8 cellular contexts compared by ENCODE assay signal in genomic region chr7:73399185-73400050, GRCh38. TPM values are rescaled to one million over a fixed set of nuclear protein-coding genes. Genes with fewer than 3 reads are reported as not detected.
DNase-seq lines count a peak whose midpoint lies in the region; FAIRE-seq and TF ChIP-seq lines count a peak whose summit lies in the region.
"Not testable (repeated sequence)": the region's sequence is repeated elsewhere in the genome, so short reads cannot be mapped to it uniquely, and the experiment has no call there.

No MANE protein-coding gene starts in this region.

- not testable (repeated sequence) for H3K4me1 ChIP-seq in astrocyte (ENCODE audit: insufficient read depth, low read length); mesendoderm (ENCODE audit: control insufficient read depth, low read depth, low read length)

- not testable (repeated sequence) for H3K27me3 Mint-ChIP-seq in astrocyte (ENCODE audit: low read depth, unreplicated experiment)

- not testable (repeated sequence) for H3K27ac Mint-ChIP-seq in astrocyte (ENCODE audit: unreplicated experiment)

- not testable (repeated sequence) for H3K79me1 ChIP-seq in mesendoderm (ENCODE audit: low read length)

- not testable (repeated sequence) for H3K4me1 Mint-ChIP-seq in astrocyte (ENCODE audit: low read depth, unreplicated experiment)

- not testable (repeated sequence) for H3K79me2 ChIP-seq in astrocyte (ENCODE audit: insufficient read depth, low read length); mesendoderm (ENCODE audit: control insufficient read depth, insufficient read depth, low read length)

- not testable (repeated sequence) for H3K27ac ChIP-seq in astrocyte (ENCODE audit: low read depth, low read length); mesendoderm (ENCODE audit: low read depth, low read length)

- not testable (repeated sequence) for H4K8ac ChIP-seq in mesendoderm (ENCODE audit: low read depth, low read length)

- not testable (repeated sequence) for H3K27me3 ChIP-seq in astrocyte (ENCODE audit: insufficient read depth, low read length); mesendoderm (ENCODE audit: insufficient read depth, low read length, poor library complexity)

- H3K4me2 ChIP-seq in astrocyte (ENCODE audit: low read length), result peak overlapping the region; percentile 81
- not testable (repeated sequence) for H3K4me2 ChIP-seq in mesendoderm (ENCODE audit: low read length)

- H3K36me3 ChIP-seq in astrocyte (ENCODE audit: insufficient read depth, low read length); mesendoderm (ENCODE audit: control insufficient read depth, insufficient read depth, low read length): not testable (repeated sequence)

- peak overlapping the region; percentile 96 for H2AFZ ChIP-seq in astrocyte (ENCODE audit: low read depth, low read length)

- H3K9ac ChIP-seq in astrocyte (ENCODE audit: low read length); mesendoderm (ENCODE audit: low read length): not testable (repeated sequence)

- H3K23ac ChIP-seq in mesendoderm (ENCODE audit: low read length), result not testable (repeated sequence)

- not testable (repeated sequence) for H4K5ac ChIP-seq in mesendoderm (ENCODE audit: low read length)

- not testable (repeated sequence) for H2AK5ac ChIP-seq in mesendoderm (ENCODE audit: low read length)

- not testable (repeated sequence) for H2BK120ac ChIP-seq in mesendoderm (ENCODE audit: low read depth, low read length)

- DNase-seq in ELF-1 (ENCODE audit: low read depth, low spot score) (peak; percentile 94), NCI-H2227 treated with DMSO at 0.1 percent for 48 hours (lab: John Stamatoyannopoulos, UW) (peak; percentile 68), astrocyte (ENCODE audit: low read depth) (peak; percentile 48), fibroblast of villous mesenchyme (ENCODE audit: low read depth) (peak; percentile 76), mesendoderm (peak; percentile 49), superior temporal gyrus (ENCODE audit: extremely low spot score) (peak; percentile 63)
- DNase-seq in activated CD8-positive, alpha-beta memory T cell treated with anti-CD3 and anti-CD28 coated beads for 1 hour (ENCODE audit: extremely low read depth in 1 of 2, low read depth in 1 of 2), result peak; percentile 12 to 57
- peak; percentile 5 to 58 for DNase-seq in stimulated activated CD4-positive, alpha-beta T cell treated with anti-CD3 and anti-CD28 coated beads, Interleukin-15, amount 100 ng/mL, for 1 hour (ENCODE audit: low read depth in 1 of 2, low spot score in 1 of 2)

- not testable (repeated sequence) for H3K36me3 Mint-ChIP-seq in astrocyte (ENCODE audit: low read depth, unreplicated experiment)

- not testable (repeated sequence) for H2BK15ac ChIP-seq in mesendoderm (replicated peaks; ENCODE audit: low read depth)

- not testable (repeated sequence) for H4K20me1 ChIP-seq in astrocyte (ENCODE audit: insufficient read depth, low read length)

- not testable (repeated sequence) for H3K9me3 Mint-ChIP-seq in astrocyte (ENCODE audit: unreplicated experiment)

- no CpG with 5 or more reads among the region's 19 CpGs for WGBS in mesendoderm (ENCODE audit: extremely low coverage, insufficient coverage, low lambda C conversion rate)

- not testable (repeated sequence) for TF ChIP-seq CTCF in astrocyte (IDR thresholded peaks at IDR 0.05; ENCODE audit: insufficient read depth, low read depth, low read length); fibroblast of villous mesenchyme (IDR thresholded peaks at IDR 0.05; ENCODE audit: insufficient read depth, low read depth, low read length)

- H3K4me3 Mint-ChIP-seq in astrocyte (ENCODE audit: unreplicated experiment), result not testable (repeated sequence)

- not testable (repeated sequence) for H2BK5ac ChIP-seq in mesendoderm (ENCODE audit: low read length)

- H3K18ac ChIP-seq in mesendoderm (ENCODE audit: low read length), result not testable (repeated sequence)

- peak overlapping the region; percentile 50 for H3K4me3 ChIP-seq in astrocyte (ENCODE audit: insufficient read depth, low read depth, low read length)
- peak overlapping the region; percentile 42 for H3K4me3 ChIP-seq in fibroblast of villous mesenchyme (ENCODE audit: low read depth, low read length)
- not testable (repeated sequence) for H3K4me3 ChIP-seq in mesendoderm (ENCODE audit: low read length)

- H3K9me3 ChIP-seq in astrocyte (ENCODE audit: insufficient read depth, low read depth, low read length), result not testable (repeated sequence)

- not testable (repeated sequence) for H3K56ac ChIP-seq in mesendoderm (ENCODE audit: low read length)

- FAIRE-seq in astrocyte (lab: Jason Lieb, UNC), result not testable (repeated sequence)

- not testable (repeated sequence) for H3K4ac ChIP-seq in mesendoderm (ENCODE audit: low read depth, low read length)

RNA-seq across cellular contexts. Expression of gene FZD9, which starts 34.2 kb away (rescaled TPM):
- total RNA-seq in astrocyte (1.5 and 1.7 TPM in 2 replicates), fibroblast of villous mesenchyme (0.64 and 0.86 TPM in 2 replicates)
- polyA plus RNA-seq in mesendoderm (2013, experiment 1 of 2), result 1.3 TPM
- 1.1 TPM for polyA plus RNA-seq in mesendoderm (2013, experiment 2 of 2)

Comparison
In these comparisons a context has a peak if more than half of its experiments do, and no peak if none do; other contexts are left out.
1. DNase-seq: peak in every context shown above with its lines; median percentile 94 in ELF-1; 76 in fibroblast of villous mesenchyme; 68 in NCI-H2227 treated with DMSO at 0.1 percent for 48 hours; 63 in superior temporal gyrus; 49 in mesendoderm; 48 in astrocyte; 34 in activated CD8-positive, alpha-beta memory T cell treated with anti-CD3 and anti-CD28 coated beads for 1 hour; 32 in stimulated activated CD4-positive, alpha-beta T cell treated with anti-CD3 and anti-CD28 coated beads, Interleukin-15, amount 100 ng/mL, for 1 hour.